Comparison of ENCODE assay signal across 26 cellular contexts in genomic region chr3:33430571-33430970, GRCh38. TPM values are rescaled to one million over a fixed set of nuclear protein-coding genes. Genes with fewer than 3 reads are reported as not detected.
DNase-seq lines count a peak whose midpoint lies in the region; ATAC-seq and TF ChIP-seq lines count a peak whose summit lies in the region.
"Had no signal": no experiment of that assay in that cellular context is flagged by ENCODE, and none has a peak within 500 bp of the region (broad histone marks: within the 10 kb centered on the region; RNA-seq: fewer than 3 reads in every experiment).

No MANE protein-coding gene starts in this region.

- in situ Hi-C loops in ACHN (cut with HindIII; ENCODE audit: low pct_ligation_motif_present, low pct_unique_long_range_greater_than_20kb, low sequenced_read_pairs): no loop called here

- H3K36me3 Mint-ChIP-seq in activated naive CD4-positive, alpha-beta T cell treated with anti-CD3 and anti-CD28 coated beads, Interleukin-2, amount 50 U/mL, for 24 hours: peaks cover 4% of the 10 kb centered on the region
- no peaks in the 10 kb centered on the region for H3K36me3 Mint-ChIP-seq in endodermal cell (ENCODE audit: low read depth)
- peaks cover 12 to 19% of the 10 kb centered on the region in 2 donors for H3K36me3 Mint-ChIP-seq in stimulated activated naive B cell treated with anti-CD40 and anti-IgM and Interleukin-4, amounts not matched to agents 10 μg/mL and 1 μg/mL and 100 μg/mL, for 72 hours
- H3K36me3 Mint-ChIP-seq in T-helper 2 cell treated with Interferon-gamma antibody and Interleukin-4, amounts not matched to agents 5 μg/mL and 100 μg/mL, for 36 hours (ENCODE audit: low read depth): peaks cover 9% of the 10 kb centered on the region
- H3K36me3 Mint-ChIP-seq: naive B cell had no signal

- peak overlapping the region; percentile 19 for H3K4me3 Mint-ChIP-seq in activated naive CD4-positive, alpha-beta T cell treated with anti-CD3 and anti-CD28 coated beads, Interleukin-2, amount 50 U/mL, for 24 hours
- no peak overlapping the region for H3K4me3 Mint-ChIP-seq in endodermal cell
- no peak overlapping the region for H3K4me3 Mint-ChIP-seq in stimulated activated naive B cell treated with anti-CD40 and anti-IgM and Interleukin-4, amounts not matched to agents 10 μg/mL and 1 μg/mL and 100 μg/mL, for 72 hours
- no peak overlapping the region for H3K4me3 Mint-ChIP-seq in T-helper 2 cell treated with Interferon-gamma antibody and Interleukin-4, amounts not matched to agents 5 μg/mL and 100 μg/mL, for 36 hours
- H3K4me3 Mint-ChIP-seq: T-helper 1 cell treated with Interleukin-12 subunit alpha and Interleukin-12 subunit beta and Interleukin-4 antibody, amounts not matched to agents 30 μg/mL and 1 μg/mL, for 36 hours had no signal

- no peaks in the 10 kb centered on the region for H3K9me3 Mint-ChIP-seq in activated naive CD4-positive, alpha-beta T cell treated with anti-CD3 and anti-CD28 coated beads, Interleukin-2, amount 50 U/mL, for 24 hours
- no peaks in the 10 kb centered on the region for H3K9me3 Mint-ChIP-seq in endodermal cell
- no peaks in the 10 kb centered on the region for H3K9me3 Mint-ChIP-seq in stimulated activated naive B cell treated with anti-CD40 and anti-IgM and Interleukin-4, amounts not matched to agents 10 μg/mL and 1 μg/mL and 100 μg/mL, for 72 hours
- H3K9me3 Mint-ChIP-seq in T-helper 2 cell treated with Interferon-gamma antibody and Interleukin-4, amounts not matched to agents 5 μg/mL and 100 μg/mL, for 36 hours: no peaks in the 10 kb centered on the region
- H3K9me3 Mint-ChIP-seq: naive B cell; T-helper 1 cell treated with Interleukin-12 subunit alpha and Interleukin-12 subunit beta and Interleukin-4 antibody, amounts not matched to agents 30 μg/mL and 1 μg/mL, for 36 hours had no signal

- peak overlapping the region; percentile 14; the same call in 1 of the 2 replicates for H3K4me2 ChIP-seq in MM.1S (ENCODE audit: low read depth, low read length)

- no peak overlapping the region for H3K4me3 ChIP-seq in MM.1S (ENCODE audit: low read length)
- no peak overlapping the region for H3K4me3 ChIP-seq in endodermal cell (ENCODE audit: low read length)
- H3K4me3 ChIP-seq in upper lobe of right lung: no peak overlapping the region
- H3K4me3 ChIP-seq: heart right ventricle, lower lobe of right lung, spleen, thyroid gland had no signal

- H3K36me3 ChIP-seq in MM.1S (replicated peaks; ENCODE audit: insufficient read depth, low read length): 0 out of 2 replicates have a peak, but pooled peaks cover 3% of the 10 kb centered on the region
- H3K36me3 ChIP-seq in endodermal cell (ENCODE audit: control insufficient read depth, insufficient read depth, low read length): no peaks in the 10 kb centered on the region
- no peaks in the 10 kb centered on the region for H3K36me3 ChIP-seq in upper lobe of right lung
- H3K36me3 ChIP-seq: lower lobe of right lung, thyroid gland, WERI-Rb-1 had no signal

- 72 to 82% methylated on average over 3 to 4 of the region's 4 CpGs for WGBS in endodermal cell (ENCODE audit: insufficient coverage in 1 of 2, insufficient read length in 1 of 2), 2 experiments

- no peak overlapping the region for H2AFZ ChIP-seq in MM.1S (ENCODE audit: low read length)

- H3K9me3 ChIP-seq in MM.1S (replicated peaks; ENCODE audit: insufficient read depth, low read length): no peaks in the 10 kb centered on the region
- H3K9me3 ChIP-seq in endodermal cell (ENCODE audit: control insufficient read depth, low read length): no peaks in the 10 kb centered on the region
- no peaks in the 10 kb centered on the region for H3K9me3 ChIP-seq in upper lobe of right lung
- H3K9me3 ChIP-seq: heart right ventricle, lower lobe of right lung, spleen, thyroid gland had no signal

- no peak for TF ChIP-seq CTCF in MM.1S (IDR thresholded peaks at IDR 0.05; ENCODE audit: low read length)
- no peak for TF ChIP-seq CTCF in endodermal cell (conservative IDR thresholded peaks at IDR 0.05)
- no peak for TF ChIP-seq CTCF in upper lobe of right lung (IDR thresholded peaks at IDR 0.05)

- no peak for ATAC-seq in stimulated activated naive B cell treated with anti-CD40 and anti-IgM and Interleukin-4, amounts not matched to agents 10 μg/mL and 1 μg/mL and 100 μg/mL, for 72 hours (replicated peaks)
- ATAC-seq in upper lobe of right lung: no peak
- ATAC-seq: heart right ventricle, lower lobe of right lung had no signal

- H3K9me2 ChIP-seq in MM.1S (replicated peaks; ENCODE audit: insufficient read depth, low read length): no peaks in the 10 kb centered on the region

- H3K27me3 ChIP-seq in MM.1S (replicated peaks; ENCODE audit: insufficient read depth, low read length) (no peaks in the 10 kb centered on the region), endodermal cell (ENCODE audit: control insufficient read depth, insufficient read depth, low read length, poor library complexity, severe bottlenecking) (no peaks in the 10 kb centered on the region), upper lobe of right lung (no peaks in the 10 kb centered on the region)
- H3K27me3 ChIP-seq: heart right ventricle, spleen, thyroid gland had no signal

- no peaks in the 10 kb centered on the region for H3K27me3 Mint-ChIP-seq in activated naive CD4-positive, alpha-beta T cell treated with anti-CD3 and anti-CD28 coated beads, Interleukin-2, amount 50 U/mL, for 24 hours
- H3K27me3 Mint-ChIP-seq in endodermal cell (ENCODE audit: insufficient read depth): no peaks in the 10 kb centered on the region
- H3K27me3 Mint-ChIP-seq in stimulated activated naive B cell treated with anti-CD40 and anti-IgM and Interleukin-4, amounts not matched to agents 10 μg/mL and 1 μg/mL and 100 μg/mL, for 72 hours: no peaks in the 10 kb centered on the region
- H3K27me3 Mint-ChIP-seq in T-helper 2 cell treated with Interferon-gamma antibody and Interleukin-4, amounts not matched to agents 5 μg/mL and 100 μg/mL, for 36 hours (ENCODE audit: low read depth): no peaks in the 10 kb centered on the region
- H3K27me3 Mint-ChIP-seq: naive B cell had no signal

- peaks cover 84% of the 10 kb centered on the region for H3K4me1 Mint-ChIP-seq in activated naive CD4-positive, alpha-beta T cell treated with anti-CD3 and anti-CD28 coated beads, Interleukin-2, amount 50 U/mL, for 24 hours
- peaks cover 58% of the 10 kb centered on the region for H3K4me1 Mint-ChIP-seq in endodermal cell
- H3K4me1 Mint-ChIP-seq in stimulated activated naive B cell treated with anti-CD40 and anti-IgM and Interleukin-4, amounts not matched to agents 10 μg/mL and 1 μg/mL and 100 μg/mL, for 72 hours: peaks cover 39 to 72% of the 10 kb centered on the region in 2 donors
- H3K4me1 Mint-ChIP-seq in T-helper 2 cell treated with Interferon-gamma antibody and Interleukin-4, amounts not matched to agents 5 μg/mL and 100 μg/mL, for 36 hours (ENCODE audit: low read depth): peaks cover 42% of the 10 kb centered on the region

- H3K27ac Mint-ChIP-seq in activated naive CD4-positive, alpha-beta T cell treated with anti-CD3 and anti-CD28 coated beads, Interleukin-2, amount 50 U/mL, for 24 hours: peak overlapping the region; percentile 74
- peak overlapping the region; percentile 50 for H3K27ac Mint-ChIP-seq in endodermal cell
- peak overlapping the region; percentile 52 for H3K27ac Mint-ChIP-seq in stimulated activated naive B cell treated with anti-CD40 and anti-IgM and Interleukin-4, amounts not matched to agents 10 μg/mL and 1 μg/mL and 100 μg/mL, for 72 hours
- no peak overlapping the region for H3K27ac Mint-ChIP-seq in T-helper 2 cell treated with Interferon-gamma antibody and Interleukin-4, amounts not matched to agents 5 μg/mL and 100 μg/mL, for 36 hours

- peaks cover 99% of the 10 kb centered on the region for H3K79me2 ChIP-seq in MM.1S (ENCODE audit: low read length)

- H4K20me1 ChIP-seq in MM.1S (ENCODE audit: insufficient read depth, low read length): peaks cover 21% of the 10 kb centered on the region

- H3F3A ChIP-seq in MM.1S (ENCODE audit: insufficient read depth, low read length): 0 out of 2 replicates have a peak, but pooled peaks cover 4% of the 10 kb centered on the region

- H3K27ac ChIP-seq in MM.1S (ENCODE audit: low read length) (no peak overlapping the region), endodermal cell (ENCODE audit: low read depth, low read length) (no peak overlapping the region), upper lobe of right lung (no peak overlapping the region)
- H3K27ac ChIP-seq: C4-2B, heart right ventricle, HL-60, lower lobe of right lung, spleen, thyroid gland, WERI-Rb-1 had no signal

- no peak for DNase-seq in activated naive CD4-positive, alpha-beta T cell treated with Interleukin-2 at 50 U/mL for 16 hours
- DNase-seq in MM.1S: no peak
- DNase-seq in endodermal cell: peak; percentile 54
- no peak for DNase-seq in stimulated activated naive B cell treated with anti-CD40 and anti-IgM and Interleukin-4, amounts not matched to agents 10 μg/mL and 1 μg/mL and 100 μg/mL, for 72 hours
- no peak for DNase-seq in ACHN
- DNase-seq in T-helper 2 cell treated with Interferon-gamma antibody and Interleukin-4, amounts not matched to agents 5 μg/mL and 100 μg/mL, for 36 hours (ENCODE audit: low spot score): no peak
- DNase-seq in upper lobe of right lung: no peak
- DNase-seq: activated effector memory CD4-positive, alpha-beta T cell treated with Interleukin-2 at 50 U/mL for 16 hours; aorta; DMS79 treated with DMSO at 0.1 percent for 48 hours; heart right ventricle; KBM-7; lower lobe of right lung; naive B cell; NCI-H1092; NCI-H2081 treated with DMSO at 0.1 percent for 48 hours; NCI-H524 treated with DMSO at 0.1 percent for 48 hours; Right ventricle myocardium superior; spleen; stimulated activated CD8-positive, alpha-beta memory T cell treated with anti-CD3 and anti-CD28 coated beads, Interleukin-4, amount 100 ng/mL, for 48 hours; thyroid gland; WERI-Rb-1 had no signal

- H3K4me1 ChIP-seq in MM.1S (ENCODE audit: low read length) (peaks cover 27% of the 10 kb centered on the region), endodermal cell (ENCODE audit: control insufficient read depth, insufficient read depth, low read length) (peaks cover 10% of the 10 kb centered on the region), upper lobe of right lung (peaks cover 47% of the 10 kb centered on the region)

- intact Hi-C loops in upper lobe of right lung (cut with DNase I): no loop called here

- H3K9ac ChIP-seq in MM.1S (ENCODE audit: low read length): no peak overlapping the region
- no peak overlapping the region for H3K9ac ChIP-seq in endodermal cell (ENCODE audit: extremely low read depth, low read length, poor library complexity, severe bottlenecking)

RNA-seq across cellular contexts. Expression of gene UBP1, which starts 9.6 kb away (rescaled TPM):
- 10 to 100 TPM; 69.2 to 84.5 TPM for total RNA-seq in endodermal cell
- 65.8 TPM for polyA plus RNA-seq in endodermal cell (2013, experiment 1 of 2)
- 62.4 TPM for polyA plus RNA-seq in endodermal cell (2013, experiment 2 of 2)
- total RNA-seq in upper lobe of right lung: 62.9 TPM
